22 cellular contexts compared by ENCODE assay signal in the genomic region with DNA sequence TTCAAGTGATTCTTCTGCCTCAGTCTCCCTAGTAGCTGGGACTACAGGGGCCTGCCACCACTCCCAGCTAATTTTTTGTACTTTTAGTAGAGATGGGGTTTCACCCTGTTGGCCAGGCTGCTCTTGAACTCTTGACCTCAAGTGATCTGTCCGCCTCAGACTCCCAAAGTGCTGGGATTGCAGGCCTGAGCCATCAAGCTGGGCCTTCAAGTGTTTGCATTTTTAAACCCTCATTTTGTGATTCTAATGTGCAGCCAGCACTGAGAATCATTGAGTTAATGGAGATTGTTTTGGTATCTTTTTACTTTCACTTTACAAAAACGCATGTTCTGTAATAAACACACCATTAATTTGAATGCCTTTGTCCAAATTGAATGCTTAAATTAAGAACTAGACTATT. TPM values are rescaled to one million over a fixed set of nuclear protein-coding genes. Genes with fewer than 3 reads are reported as not detected.
"Had no signal": no experiment of that assay in that cellular context is flagged by ENCODE, and none has a peak within 500 bp of the region (broad histone marks: within the 10 kb centered on the region; RNA-seq: fewer than 3 reads in every experiment).

No MANE protein-coding gene starts in this region.

- H3K4me1 ChIP-seq: heart left ventricle, prostate gland, right lobe of liver, transverse colon had no signal

- H3K9me3 ChIP-seq: heart left ventricle, prostate gland, right lobe of liver, transverse colon had no signal

- H3K27me3 ChIP-seq: dorsolateral prefrontal cortex, heart left ventricle, right lobe of liver, transverse colon had no signal

- H3K4me3 ChIP-seq: dorsolateral prefrontal cortex, heart left ventricle, prostate gland, right lobe of liver, transverse colon had no signal

- DNase-seq: activated CD4-positive, alpha-beta T cell treated with anti-CD3 and anti-CD28 coated beads, Interleukin-2, amount 50 U/mL, for 1 hour; activated naive CD4-positive, alpha-beta T cell treated with anti-CD3 and anti-CD28 coated beads, Interleukin-2, amount 10 ng/mL, durations not matched to agents 7 days and 5 days; dorsolateral prefrontal cortex; heart left ventricle; islet precursor cell; mammary epithelial cell; natural killer cell; nucleus accumbens; right lobe of liver; stimulated activated CD4-positive, alpha-beta T cell treated with anti-CD3 and anti-CD28 coated beads, Interleukin-1b, Interleukin-23, amount 100 ng/mL, for 48 hours; T-helper 1 cell; transverse colon; WERI-Rb-1 had no signal

- H3K27ac ChIP-seq: dorsolateral prefrontal cortex, heart left ventricle, prostate gland, right lobe of liver, transverse colon, WERI-Rb-1 had no signal

- ATAC-seq: esophagus mucosa; heart left ventricle; left lobe of liver; natural killer cell; right lobe of liver; stimulated activated memory B cell treated with anti-CD40 and anti-IgM and Interleukin-4, amounts not matched to agents 10 μg/mL and 1 μg/mL and 100 μg/mL, for 72 hours had no signal

- H3K36me3 ChIP-seq: heart left ventricle, prostate gland, right lobe of liver, transverse colon, WERI-Rb-1 had no signal

- FAIRE-seq: frontal cortex had no signal

RNA-seq across cellular contexts. Expression of gene TYR, which starts 3.4 kb away (rescaled TPM):
- total RNA-seq: activated CD8-positive, alpha-beta memory T cell treated with anti-CD3 and anti-CD28 coated beads for 36 hours; activated T-helper 2 cell treated with anti-CD3 and anti-CD28 coated beads, Interferon-gamma antibody, Interleukin-2, Interleukin-4, amounts not matched to agents 10 μg/mL and 5 μg/mL and 100 μg/mL, durations not matched to agents 14 hours and 24 hours and 36 hours; esophagus mucosa; frontal cortex; heart left ventricle; left lobe of liver; mammary epithelial cell; mucosa of gallbladder; natural killer cell; prostate gland; right lobe of liver; transverse colon had no signal
- polyA plus RNA-seq: adipose tissue, heart left ventricle, mammary epithelial cell had no signal
